ENCODE assay signal across 16 cellular contexts in the genomic region with DNA sequence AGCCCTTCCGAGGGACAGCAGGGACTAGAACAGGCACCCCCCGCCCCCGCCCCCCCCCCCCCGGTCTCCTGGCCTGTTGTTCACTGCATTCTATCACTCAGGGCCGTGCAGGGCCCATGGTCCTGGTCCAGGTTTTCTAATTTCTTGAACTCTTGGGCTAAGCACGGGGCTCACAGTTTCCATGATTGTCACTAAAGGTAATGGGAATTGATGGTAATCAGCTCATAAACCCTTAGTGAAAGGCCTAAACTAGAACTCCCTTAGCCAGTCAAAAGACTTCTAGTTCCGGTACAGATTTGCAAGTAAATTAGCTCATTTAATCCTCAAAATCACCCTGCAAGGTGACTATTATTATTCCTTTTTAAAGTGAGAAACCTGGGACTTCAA. TPM values are rescaled to one million over a fixed set of nuclear protein-coding genes. Genes with fewer than 3 reads are reported as not detected.
DNase-seq lines count a peak whose midpoint lies in the region; ATAC-seq and TF ChIP-seq lines count a peak whose summit lies in the region.
"Had no signal": no experiment of that assay in that cellular context is flagged by ENCODE, and none has a peak within 500 bp of the region (broad histone marks: within the 10 kb centered on the region; RNA-seq: fewer than 3 reads in every experiment).

No MANE protein-coding gene starts in this region.

- peak overlapping the region in 1 of 4 donors; percentile 37 for H3K4me3 ChIP-seq in adrenal gland
- H3K4me3 ChIP-seq: A549, ovary had no signal

- peak overlapping the region in 3 of 5 donors; percentile 53 to 89 (median 81) for H3K27ac ChIP-seq in adrenal gland
- H3K27ac ChIP-seq: A549 had no signal

- no peak for TF ChIP-seq POLR2A in adrenal gland (IDR thresholded peaks at IDR 0.05)

- no peak for TF ChIP-seq CTCF in adrenal gland (IDR thresholded peaks at IDR 0.05)
- no peak for TF ChIP-seq CTCF in GM20000 (IDR thresholded peaks at IDR 0.05; ENCODE audit: extremely low read depth, missing control alignments)

- peaks cover 7% of the 10 kb centered on the region; the same call in 1 of the 2 replicates for H3K4me1 ChIP-seq in ES-I3 (ENCODE audit: insufficient read depth, low read length)
- peaks cover 5 to 10% of the 10 kb centered on the region in 2 donors for H3K4me1 ChIP-seq in adrenal gland (replicated peaks in 1 of 2)
- H3K4me1 ChIP-seq: A549 had no signal

- ATAC-seq in left ventricle myocardium superior, result peak; percentile 54
- ATAC-seq in sciatic nerve, result peak; percentile 47
- no peak for ATAC-seq in GM21717 (IDR thresholded peaks at IDR 0.05; ENCODE audit: unreplicated experiment)
- no peak for ATAC-seq in HG03039 (IDR thresholded peaks at IDR 0.05; ENCODE audit: unreplicated experiment)
- ATAC-seq: A549, HCT116, T-cell had no signal

- WGBS in adrenal gland, 4 donors, result 30 to 53% (median 37%) methylated on average over 4 to 7 of the region's 7 CpGs

- DNase-seq in adrenal gland (peak in 2 of 7 donors; percentile 12 to 37), left ventricle myocardium superior (no peak), sciatic nerve (ENCODE audit: low spot score) (no peak), GM19240 (ENCODE audit: insufficient read length, low spot score) (no peak), GM20000 (ENCODE audit: low spot score) (no peak)
- DNase-seq: activated CD4-positive, alpha-beta T cell treated with anti-CD3 and anti-CD28 coated beads, Interleukin-2, amount 50 U/mL, for 1 hour; activated naive CD4-positive, alpha-beta T cell treated with anti-CD3 and anti-CD28 coated beads, Interleukin-2, amount 50 U/mL, for 16 hours; DMS 273 treated with DMSO at 0.1 percent for 48 hours; kidney glomerular epithelial cell; T-cell had no signal

- peak overlapping the region; percentile 22; the same call in 1 of the 2 replicates for H3K9ac ChIP-seq in ES-I3 (ENCODE audit: low read depth, low read length)

- intact Hi-C loops in adrenal gland (cut with DNase I) (no loop called here), left ventricle myocardium superior (cut with micrococcal nuclease) (no loop called here), sciatic nerve (cut with DNase I) (no loop called here)

- H3K36me3 ChIP-seq in ES-I3 (ENCODE audit: insufficient read depth, low read length) (no peaks in the 10 kb centered on the region), adrenal gland (replicated peaks in 1 of 2) (no peaks in the 10 kb centered on the region)
- H3K36me3 ChIP-seq: ovary had no signal

- H3K9me3 ChIP-seq in ES-I3 (ENCODE audit: control insufficient read depth, insufficient read depth, low read length), result no peaks in the 10 kb centered on the region
- no peaks in the 10 kb centered on the region for H3K9me3 ChIP-seq in adrenal gland (replicated peaks in 1 of 3)
- H3K9me3 ChIP-seq: A549, ovary had no signal

- H3K27me3 ChIP-seq in adrenal gland, result no peaks in the 10 kb centered on the region
- H3K27me3 ChIP-seq: ovary had no signal

RNA-seq across cellular contexts. Expression of a gene that starts 14.7 kb away (rescaled TPM):
- total RNA-seq in adrenal gland (10 to 100 TPM; 16.9 to 32.9 (median 24.1) TPM), left ventricle myocardium superior (11.4 TPM), sciatic nerve (26.6 TPM)
- 10 to 100 TPM in 2 of 3 donors, 1 to 10 TPM in 1; 7.0 to 30.0 (median 13.5) TPM for polyA plus RNA-seq in adrenal gland

Comparison
In these comparisons a context has a peak if more than half of its experiments do, and no peak if none do; other contexts are left out.
1. ATAC-seq: peak in left ventricle myocardium superior (single experiment) and sciatic nerve (single experiment); none in GM21717 (single experiment) and HG03039 (single experiment).